26 cellular contexts compared by ENCODE assay signal in genomic region chr20:9024996-9025395, GRCh38. TPM values are rescaled to one million over a fixed set of nuclear protein-coding genes. Genes with fewer than 3 reads are reported as not detected.
"Had no signal": no experiment of that assay in that cellular context is flagged by ENCODE, and none has a peak within 500 bp of the region (broad histone marks: within the 10 kb centered on the region; RNA-seq: fewer than 3 reads in every experiment).

No MANE protein-coding gene starts in this region.

- H3K27me3 Mint-ChIP-seq: activated CD4-positive, alpha-beta memory T cell treated with anti-CD3 and anti-CD28 coated beads, Interleukin-2, amount 10 ng/mL, durations not matched to agents 7 days and 5 days; activated CD4-positive, alpha-beta T cell treated with anti-CD3 and anti-CD28 coated beads, Interleukin-2, amount 10 ng/mL, durations not matched to agents 24 days and 14 days; activated naive CD4-positive, alpha-beta T cell treated with anti-CD3 and anti-CD28 coated beads, Interleukin-2, amount 10 ng/mL, durations not matched to agents 7 days and 5 days; memory B cell; stimulated activated naive B cell treated with anti-CD40 and anti-IgM and Interleukin-4, amounts not matched to agents 10 μg/mL and 1 μg/mL and 100 μg/mL, for 72 hours had no signal

- ATAC-seq: activated CD4-positive, CD25-positive, alpha-beta regulatory T cell treated with anti-CD3 and anti-CD28 coated beads, Interleukin-2, amount 50 U/mL, for 24 hours; activated T-cell treated with anti-CD3 and anti-CD28 coated beads, Interleukin-2, amount 50 U/mL, for 72 hours; gastroesophageal sphincter; heart right ventricle; left colon; right cardiac atrium; stimulated activated naive B cell treated with anti-CD40 and anti-IgM and Interleukin-4, amounts not matched to agents 10 μg/mL and 1 μg/mL and 100 μg/mL, for 72 hours had no signal

- H3K36me3 Mint-ChIP-seq: activated naive CD4-positive, alpha-beta T cell treated with anti-CD3 and anti-CD28 coated beads, Interleukin-2, amount 10 ng/mL, durations not matched to agents 7 days and 5 days; memory B cell; stimulated activated naive B cell treated with anti-CD40 and anti-IgM and Interleukin-4, amounts not matched to agents 10 μg/mL and 1 μg/mL and 100 μg/mL, for 72 hours had no signal

- H3K27ac Mint-ChIP-seq: activated CD4-positive, alpha-beta memory T cell treated with anti-CD3 and anti-CD28 coated beads, Interleukin-2, amount 10 ng/mL, durations not matched to agents 7 days and 5 days; activated CD4-positive, alpha-beta T cell treated with anti-CD3 and anti-CD28 coated beads, Interleukin-2, amount 10 ng/mL, durations not matched to agents 24 days and 14 days; activated naive CD4-positive, alpha-beta T cell treated with anti-CD3 and anti-CD28 coated beads, Interleukin-2, amount 10 ng/mL, durations not matched to agents 7 days and 5 days; activated T-cell treated with anti-CD3 and anti-CD28 coated beads, Interleukin-2, amount 50 U/mL, for 72 hours; endodermal cell; memory B cell; nephron progenitor cell; stimulated activated naive B cell treated with anti-CD40 and anti-IgM and Interleukin-4, amounts not matched to agents 10 μg/mL and 1 μg/mL and 100 μg/mL, for 72 hours had no signal

- H3K4me3 Mint-ChIP-seq: activated CD4-positive, alpha-beta memory T cell treated with anti-CD3 and anti-CD28 coated beads, Interleukin-2, amount 10 ng/mL, durations not matched to agents 7 days and 5 days; activated CD4-positive, alpha-beta T cell treated with anti-CD3 and anti-CD28 coated beads, Interleukin-2, amount 10 ng/mL, durations not matched to agents 24 days and 14 days; activated naive CD4-positive, alpha-beta T cell treated with anti-CD3 and anti-CD28 coated beads, Interleukin-2, amount 10 ng/mL, durations not matched to agents 7 days and 5 days; activated T-cell treated with anti-CD3 and anti-CD28 coated beads, Interleukin-2, amount 50 U/mL, for 72 hours; endodermal cell; memory B cell; nephron progenitor cell; stimulated activated naive B cell treated with anti-CD40 and anti-IgM and Interleukin-4, amounts not matched to agents 10 μg/mL and 1 μg/mL and 100 μg/mL, for 72 hours had no signal

- H3K27ac ChIP-seq: cardiac muscle cell, esophagus squamous epithelium, gastroesophageal sphincter, heart right ventricle, parathyroid adenoma, skin epidermis, testis, vagina, VCaP had no signal

- H3K4me1 Mint-ChIP-seq: activated CD4-positive, alpha-beta memory T cell treated with anti-CD3 and anti-CD28 coated beads, Interleukin-2, amount 10 ng/mL, durations not matched to agents 7 days and 5 days; activated CD4-positive, alpha-beta T cell treated with anti-CD3 and anti-CD28 coated beads, Interleukin-2, amount 10 ng/mL, durations not matched to agents 24 days and 14 days; activated naive CD4-positive, alpha-beta T cell treated with anti-CD3 and anti-CD28 coated beads, Interleukin-2, amount 10 ng/mL, durations not matched to agents 7 days and 5 days; memory B cell; stimulated activated naive B cell treated with anti-CD40 and anti-IgM and Interleukin-4, amounts not matched to agents 10 μg/mL and 1 μg/mL and 100 μg/mL, for 72 hours had no signal

- DNase-seq: activated CD4-positive, alpha-beta memory T cell treated with anti-CD3 and anti-CD28 coated beads, Interleukin-2, amount 10 ng/mL, durations not matched to agents 7 days and 5 days; activated CD4-positive, alpha-beta T cell treated with anti-CD3 and anti-CD28 coated beads, Interleukin-2, amount 10 ng/mL, durations not matched to agents 24 days and 14 days; activated effector memory CD4-positive, alpha-beta T cell treated with Interleukin-2 at 50 U/mL for 16 hours; activated naive CD4-positive, alpha-beta T cell treated with anti-CD3 and anti-CD28 coated beads, Interleukin-2, amount 10 ng/mL, durations not matched to agents 7 days and 5 days; activated T-cell treated with anti-CD3 and anti-CD28 coated beads, Interleukin-2, amount 50 U/mL, for 72 hours; amygdala; cortex of kidney; endodermal cell; esophagus squamous epithelium; heart right ventricle; islet precursor cell; left colon; nephron progenitor cell; right cardiac atrium; stimulated activated CD4-positive, alpha-beta T cell treated with anti-CD3 and anti-CD28 coated beads, Interleukin-1b, Interleukin-23, amount 100 ng/mL, for 48 hours; stimulated activated naive B cell treated with anti-CD40 and anti-IgM and Interleukin-4, amounts not matched to agents 10 μg/mL and 1 μg/mL and 100 μg/mL, for 72 hours; testis; trophoblast cell had no signal

- H3K9me3 ChIP-seq: esophagus squamous epithelium, gastroesophageal sphincter, heart right ventricle, testis, vagina had no signal

- H3K4me3 ChIP-seq: cardiac muscle cell, esophagus squamous epithelium, gastroesophageal sphincter, heart right ventricle, skin epidermis, testis, vagina had no signal

- H3K4me1 ChIP-seq: esophagus squamous epithelium, gastroesophageal sphincter, parathyroid adenoma, vagina had no signal

- H3K9me3 Mint-ChIP-seq: activated CD4-positive, alpha-beta T cell treated with anti-CD3 and anti-CD28 coated beads, Interleukin-2, amount 10 ng/mL, durations not matched to agents 24 days and 14 days; endodermal cell; nephron progenitor cell had no signal

RNA-seq across cellular contexts. Expression of gene PLCB4, which starts 43.9 kb away (rescaled TPM):
- total RNA-seq: activated CD4-positive, alpha-beta memory T cell treated with anti-CD3 and anti-CD28 coated beads, Interleukin-2, amount 10 ng/mL, durations not matched to agents 7 days and 5 days; activated CD4-positive, alpha-beta T cell treated with anti-CD3 and anti-CD28 coated beads, Interleukin-2, amount 10 ng/mL, durations not matched to agents 24 days and 14 days; activated T-cell treated with anti-CD3 and anti-CD28 coated beads, Interleukin-2, amount 50 U/mL, for 72 hours had no signal
